Comparison of ENCODE assay signal across 9 cellular contexts in genomic region chr9:93119703-93119952, GRCh38. TPM values are rescaled to one million over a fixed set of nuclear protein-coding genes. Genes with fewer than 3 reads are reported as not detected.
A peak's percentile ranks its signal among the peaks of the same experiment; 100 is the strongest.
DNase-seq lines count a peak whose midpoint lies in the region; ATAC-seq and TF ChIP-seq lines count a peak whose summit lies in the region.
"Had no signal": no experiment of that assay in that cellular context is flagged by ENCODE, and none has a peak within 500 bp of the region (broad histone marks: within the 10 kb centered on the region; RNA-seq: fewer than 3 reads in every experiment).

No MANE protein-coding gene starts in this region.

- peak overlapping the region; percentile 35 for H3K4me3 Mint-ChIP-seq in activated CD4-positive, alpha-beta memory T cell treated with anti-CD3 and anti-CD28 coated beads for 36 hours
- peak overlapping the region; percentile 54 to 79 (median 72) for H3K4me3 Mint-ChIP-seq in immature natural killer cell
- H3K4me3 Mint-ChIP-seq in type B pancreatic cell, result no peak overlapping the region

- ATAC-seq in GM21619 (IDR thresholded peaks at IDR 0.05; ENCODE audit: unreplicated experiment), result peak; percentile 4
- ATAC-seq in HG03460 (IDR thresholded peaks at IDR 0.05; ENCODE audit: unreplicated experiment), result no peak

- CTCF ChIA-PET in activated CD4-positive, alpha-beta memory T cell treated with anti-CD3 and anti-CD28 coated beads for 36 hours (lab: Charles Lee), result interaction anchor here (0.6 to 3.8 kb wide), 5 partner anchors 11 to 184 kb away, joined by 3 to 34 read pairs (median 5); no protein-coding TSS in a partner anchor

- no peak for DNase-seq in activated CD4-positive, alpha-beta memory T cell treated with anti-CD3 and anti-CD28 coated beads for 36 hours
- DNase-seq in immature natural killer cell (no peak), spleen (no peak), type B pancreatic cell (ENCODE audit: extremely low spot score, unreplicated experiment) (no peak), DMS 273 treated with DMSO at 0.1 percent for 48 hours (lab: John Stamatoyannopoulos, UW) (no peak), ACHN (no peak)
- DNase-seq: NCI-H1694 had no signal

- H3K27ac Mint-ChIP-seq in activated CD4-positive, alpha-beta memory T cell treated with anti-CD3 and anti-CD28 coated beads for 36 hours, result peak overlapping the region; percentile 75
- peak overlapping the region; percentile 67 to 95 (median 90) for H3K27ac Mint-ChIP-seq in immature natural killer cell
- no peak overlapping the region for H3K27ac Mint-ChIP-seq in type B pancreatic cell

- in situ Hi-C loops in ACHN (cut with HindIII; ENCODE audit: low pct_ligation_motif_present, low pct_unique_long_range_greater_than_20kb, low sequenced_read_pairs), result no loop called here

- POLR2A ChIA-PET in activated CD4-positive, alpha-beta memory T cell treated with anti-CD3 and anti-CD28 coated beads for 36 hours (lab: Charles Lee), result interaction anchor here (1.2 to 3.1 kb wide), 3 partner anchors 10 to 60 kb away, joined by 3 to 16 read pairs (median 8); partner anchors contain the start of gene NINJ1

- H3K4me1 Mint-ChIP-seq in activated CD4-positive, alpha-beta memory T cell treated with anti-CD3 and anti-CD28 coated beads for 36 hours (ENCODE audit: low read depth), result peaks cover 14% of the 10 kb centered on the region
- H3K4me1 Mint-ChIP-seq in immature natural killer cell (peaks cover 41 to 45% of the 10 kb centered on the region in 2 donors), type B pancreatic cell (ENCODE audit: unreplicated experiment) (peaks cover 6% of the 10 kb centered on the region)

- H3K4me3 ChIP-seq in spleen, result peak overlapping the region in 1 of 8 donors; percentile 55

- peaks cover 15 to 97% (median 56%) of the 10 kb centered on the region in 6 donors for H3K4me1 ChIP-seq in spleen

- no peak for TF ChIP-seq POLR2A in spleen (IDR thresholded peaks at IDR 0.05)

- H3K9me3 ChIP-seq in spleen, result no peaks in the 10 kb centered on the region

- no peak for TF ChIP-seq CTCF in spleen (IDR thresholded peaks at IDR 0.05 in 8 of 11, conservative IDR thresholded peaks at IDR 0.05 in 3 of 11)
- no peak for TF ChIP-seq CTCF in type B pancreatic cell (conservative IDR thresholded peaks at IDR 0.05)

- H3K36me3 Mint-ChIP-seq in activated CD4-positive, alpha-beta memory T cell treated with anti-CD3 and anti-CD28 coated beads for 36 hours, result peaks cover 18% of the 10 kb centered on the region
- H3K36me3 Mint-ChIP-seq in immature natural killer cell (peaks cover 0 to 5% (median 0%) of the 10 kb centered on the region in 3 donors), type B pancreatic cell (peaks cover 5% of the 10 kb centered on the region)

- no peaks in the 10 kb centered on the region for H3K9me3 Mint-ChIP-seq in activated CD4-positive, alpha-beta memory T cell treated with anti-CD3 and anti-CD28 coated beads for 36 hours
- H3K9me3 Mint-ChIP-seq in immature natural killer cell (no peaks in the 10 kb centered on the region), type B pancreatic cell (no peaks in the 10 kb centered on the region)

- H3K27ac ChIP-seq in spleen, result peak overlapping the region; percentile 50 to 96 (median 88)

- no peaks in the 10 kb centered on the region for H3K27me3 Mint-ChIP-seq in activated CD4-positive, alpha-beta memory T cell treated with anti-CD3 and anti-CD28 coated beads for 36 hours
- H3K27me3 Mint-ChIP-seq in immature natural killer cell (ENCODE audit: low read depth in 3 of 3) (peaks cover 0 to 7% (median 2%) of the 10 kb centered on the region in 3 donors), type B pancreatic cell (peaks cover 3% of the 10 kb centered on the region)

- H3K27me3 ChIP-seq in spleen (replicated peaks in 1 of 7), result no peaks in the 10 kb centered on the region

- intact Hi-C loops in activated CD4-positive, alpha-beta memory T cell treated with anti-CD3 and anti-CD28 coated beads for 36 hours (cut with micrococcal nuclease), result no loop called here
- intact Hi-C loops in spleen (cut with DNase I; ENCODE audit: low total_unique reads), result no loop called here

- WGBS in spleen, 5 donors, result 36 to 62% (median 53%) methylated on average over 2 to 5 of the region's 5 CpGs

- H3K36me3 ChIP-seq in spleen, result peaks cover 0 to 47% (median 24%) of the 10 kb centered on the region in 6 donors

RNA-seq across cellular contexts. Expression of gene NINJ1, which starts 14.4 kb away (rescaled TPM):
- 10 to 100 TPM; 77.9 to 82.0 TPM for total RNA-seq in activated CD4-positive, alpha-beta memory T cell treated with anti-CD3 and anti-CD28 coated beads for 36 hours
- 10 to 100 TPM; 51.3 to 91.0 (median 54.0) TPM for polyA plus RNA-seq in immature natural killer cell
- total RNA-seq in spleen, result 100 to 1,000 TPM in 6 of 7 donors, 10 to 100 TPM in 1; 75.0 to 142 (median 113) TPM
- polyA plus RNA-seq in spleen, result 10 to 100 TPM; 26.5 to 68.9 (median 50.4) TPM
- 19.4 and 21.6 TPM in 2 replicates for total RNA-seq in type B pancreatic cell (ENCODE audit: low replicate concordance)

RNA-seq across cellular contexts. Expression of gene CARD19, which starts 23.6 kb away (rescaled TPM):
- total RNA-seq in activated CD4-positive, alpha-beta memory T cell treated with anti-CD3 and anti-CD28 coated beads for 36 hours, result 10 to 100 TPM; 77.9 to 80.0 TPM
- polyA plus RNA-seq in immature natural killer cell (100 to 1,000 TPM in 1 of 3 donors, 10 to 100 TPM in 2; 55.1 to 105 (median 78.8) TPM), spleen (10 to 100 TPM; 21.7 to 38.9 (median 23.0) TPM)
- total RNA-seq in spleen (10 to 100 TPM; 32.8 to 78.8 (median 44.6) TPM), type B pancreatic cell (ENCODE audit: low replicate concordance) (17.7 and 22.2 TPM in 2 replicates)
